Comparison of ENCODE assay signal across 1 cellular context in genomic region chr11:9386901-9387300, GRCh38.
TF ChIP-seq lines count a peak whose summit lies in the region.

No MANE protein-coding gene starts in this region.

TF ChIP-seq in IMR-90, 13 proteins besides CTCF, POLR2A, EP300 and RAD21 (continued from another document):
- TF ChIP-seq CHD1 (IDR thresholded peaks at IDR 0.05; ENCODE audit: low read depth, low read length) = no peak
- no peak for TF ChIP-seq FOS (IDR thresholded peaks at IDR 0.05; ENCODE audit: low read depth, low read length)
- no peak for TF ChIP-seq MAZ (IDR thresholded peaks at IDR 0.05; ENCODE audit: borderline replicate concordance, low read depth, low read length)
- TF ChIP-seq, protein P1, sequence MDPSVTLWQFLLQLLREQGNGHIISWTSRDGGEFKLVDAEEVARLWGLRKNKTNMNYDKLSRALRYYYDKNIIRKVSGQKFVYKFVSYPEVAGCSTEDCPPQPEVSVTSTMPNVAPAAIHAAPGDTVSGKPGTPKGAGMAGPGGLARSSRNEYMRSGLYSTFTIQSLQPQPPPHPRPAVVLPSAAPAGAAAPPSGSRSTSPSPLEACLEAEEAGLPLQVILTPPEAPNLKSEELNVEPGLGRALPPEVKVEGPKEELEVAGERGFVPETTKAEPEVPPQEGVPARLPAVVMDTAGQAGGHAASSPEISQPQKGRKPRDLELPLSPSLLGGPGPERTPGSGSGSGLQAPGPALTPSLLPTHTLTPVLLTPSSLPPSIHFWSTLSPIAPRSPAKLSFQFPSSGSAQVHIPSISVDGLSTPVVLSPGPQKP (IDR thresholded peaks at IDR 0.05; ENCODE audit: borderline replicate concordance, low read depth, low read length) = no peak
- no peak for TF ChIP-seq CEBPB (IDR thresholded peaks at IDR 0.05; ENCODE audit: low read depth, low read length)
- no peak for TF ChIP-seq BHLHE40 (IDR thresholded peaks at IDR 0.05; ENCODE audit: low read depth, low read length)
- TF ChIP-seq MAFK (IDR thresholded peaks at IDR 0.05; ENCODE audit: low read depth, low read length) = no peak
